8 cellular contexts compared by ENCODE assay signal in genomic region chr1:229578168-229579100, GRCh38. TPM values are rescaled to one million over a fixed set of nuclear protein-coding genes. Genes with fewer than 3 reads are reported as not detected.
A peak's percentile ranks its signal among the peaks of the same experiment; 100 is the strongest.
DNase-seq lines count a peak whose midpoint lies in the region; ATAC-seq and TF ChIP-seq lines count a peak whose summit lies in the region.

No MANE protein-coding gene starts in this region.

- no peak for TF ChIP-seq POLR2A in thyroid gland (IDR thresholded peaks at IDR 0.05)

- H3K27ac Mint-ChIP-seq in activated naive CD8-positive, alpha-beta T cell treated with anti-CD3 and anti-CD28 coated beads, Interleukin-2, amount 50 U/mL, for 24 hours = no peak overlapping the region
- no peak overlapping the region for H3K27ac Mint-ChIP-seq in activated naive CD8-positive, alpha-beta T cell treated with anti-CD3 and anti-CD28 coated beads for 36 hours

- H3K9me3 ChIP-seq in thyroid gland = no peaks in the 10 kb centered on the region

- TF ChIP-seq CTCF in epithelial cell of proximal tubule (conservative IDR thresholded peaks at IDR 0.05; ENCODE audit: low read depth, low read length) = peak; percentile 29
- no peak for TF ChIP-seq CTCF in thyroid gland (IDR thresholded peaks at IDR 0.05)

- H3K27me3 ChIP-seq in thyroid gland = no peaks in the 10 kb centered on the region

- H3K9me3 Mint-ChIP-seq in activated naive CD8-positive, alpha-beta T cell treated with anti-CD3 and anti-CD28 coated beads, Interleukin-2, amount 50 U/mL, for 24 hours = no peaks in the 10 kb centered on the region
- no peaks in the 10 kb centered on the region for H3K9me3 Mint-ChIP-seq in activated naive CD8-positive, alpha-beta T cell treated with anti-CD3 and anti-CD28 coated beads for 36 hours

- H3K4me3 ChIP-seq in epithelial cell of proximal tubule (ENCODE audit: low read depth, low read length) (peak overlapping the region; percentile 33), thyroid gland (replicated peaks in 1 of 3) (no peak overlapping the region)

- ATAC-seq in activated naive CD8-positive, alpha-beta T cell treated with anti-CD3 and anti-CD28 coated beads, Interleukin-2, amount 50 U/mL, for 24 hours = no peak
- ATAC-seq in esophagus mucosa = no peak

- H3K4me1 Mint-ChIP-seq in activated naive CD8-positive, alpha-beta T cell treated with anti-CD3 and anti-CD28 coated beads, Interleukin-2, amount 50 U/mL, for 24 hours = peaks cover 3% of the 10 kb centered on the region
- H3K4me1 Mint-ChIP-seq in activated naive CD8-positive, alpha-beta T cell treated with anti-CD3 and anti-CD28 coated beads for 36 hours = no peaks in the 10 kb centered on the region

- no peak for DNase-seq in activated naive CD8-positive, alpha-beta T cell treated with anti-CD3 and anti-CD28 coated beads, Interleukin-2, amount 50 U/mL, for 24 hours
- DNase-seq in activated naive CD8-positive, alpha-beta T cell treated with anti-CD3 and anti-CD28 coated beads for 36 hours = no peak
- DNase-seq in HT-29 (ENCODE audit: low spot score) (peak; percentile 35), epithelial cell of proximal tubule (ENCODE audit: low read depth) (no peak), thyroid gland (no peak), hippocampal formation (lab: John Stamatoyannopoulos, UW) (no peak)
- DNase-seq in activated CD8-positive, alpha-beta memory T cell treated with anti-CD3 and anti-CD28 coated beads, Interleukin-2, amount 50 U/mL, for 48 hours = no peak

- H3K36me3 Mint-ChIP-seq in activated naive CD8-positive, alpha-beta T cell treated with anti-CD3 and anti-CD28 coated beads, Interleukin-2, amount 50 U/mL, for 24 hours (ENCODE audit: low read depth) = no peaks in the 10 kb centered on the region
- H3K36me3 Mint-ChIP-seq in activated naive CD8-positive, alpha-beta T cell treated with anti-CD3 and anti-CD28 coated beads for 36 hours = no peaks in the 10 kb centered on the region

- peaks cover 4% of the 10 kb centered on the region for H3K27me3 Mint-ChIP-seq in activated naive CD8-positive, alpha-beta T cell treated with anti-CD3 and anti-CD28 coated beads, Interleukin-2, amount 50 U/mL, for 24 hours
- peaks cover 7% of the 10 kb centered on the region for H3K27me3 Mint-ChIP-seq in activated naive CD8-positive, alpha-beta T cell treated with anti-CD3 and anti-CD28 coated beads for 36 hours

- intact Hi-C loops in thyroid gland (cut with DNase I) = no loop called here

- H3K27ac ChIP-seq in thyroid gland = peak overlapping the region in 2 of 3 donors; percentile 66 to 75

- H3K4me3 Mint-ChIP-seq in activated naive CD8-positive, alpha-beta T cell treated with anti-CD3 and anti-CD28 coated beads, Interleukin-2, amount 50 U/mL, for 24 hours = peak overlapping the region; percentile 5
- H3K4me3 Mint-ChIP-seq in activated naive CD8-positive, alpha-beta T cell treated with anti-CD3 and anti-CD28 coated beads for 36 hours = no peak overlapping the region

- H3K4me1 ChIP-seq in thyroid gland = peaks cover 18 to 30% of the 10 kb centered on the region in 2 donors

- no peaks in the 10 kb centered on the region for H3K36me3 ChIP-seq in thyroid gland

- 72 to 84% methylated on average over 14 of the region's 14 CpGs for WGBS in thyroid gland, 2 donors

RNA-seq across cellular contexts. Expression of gene ABCB10, which starts 19.9 kb away (rescaled TPM):
- total RNA-seq in activated naive CD8-positive, alpha-beta T cell treated with anti-CD3 and anti-CD28 coated beads for 36 hours = 10 to 100 TPM; 36.8 to 37.8 TPM
- total RNA-seq in HT-29 (2014; rRNA removed; shearing (Covaris generic)) = 10.3 and 13.5 TPM in 2 replicates
- total RNA-seq in epithelial cell of proximal tubule (15.4 and 24.9 TPM in 2 replicates), thyroid gland (10 to 100 TPM; 13.7 to 22.6 (median 17.8) TPM), esophagus mucosa (11.3 TPM)

RNA-seq across cellular contexts. Expression of gene TAF5L, which starts 47.5 kb away (rescaled TPM):
- total RNA-seq in activated naive CD8-positive, alpha-beta T cell treated with anti-CD3 and anti-CD28 coated beads for 36 hours = 10 to 100 TPM; 28.0 to 32.2 TPM
- total RNA-seq in HT-29 (2014; rRNA removed; shearing (Covaris generic)) = 26.1 and 34.7 TPM in 2 replicates
- 9.1 and 17.8 TPM in 2 replicates for total RNA-seq in epithelial cell of proximal tubule
- 10 to 100 TPM; 14.9 to 26.1 (median 18.4) TPM for total RNA-seq in thyroid gland
- 11.6 TPM for total RNA-seq in esophagus mucosa

RNA-seq across cellular contexts. Expression of gene URB2, which starts 47.6 kb away (rescaled TPM):
- total RNA-seq in activated naive CD8-positive, alpha-beta T cell treated with anti-CD3 and anti-CD28 coated beads for 36 hours = 10 to 100 TPM; 28.9 to 30.1 TPM
- total RNA-seq in HT-29 (2014; rRNA removed; shearing (Covaris generic)) = 18.7 and 20.7 TPM in 2 replicates
- total RNA-seq in epithelial cell of proximal tubule (10.3 and 17.3 TPM in 2 replicates), thyroid gland (10 to 100 TPM in 1 of 4 donors, 1 to 10 TPM in 3; 6.4 to 14.9 (median 7.1) TPM), esophagus mucosa (6.3 TPM)
